8 cellular contexts compared by ENCODE assay signal in genomic region chr9:137086531-137087408, GRCh38. TPM values are rescaled to one million over a fixed set of nuclear protein-coding genes. Genes with fewer than 3 reads are reported as not detected.
A peak's percentile ranks its signal among the peaks of the same experiment; 100 is the strongest.
DNase-seq lines count a peak whose midpoint lies in the region; ATAC-seq and TF ChIP-seq lines count a peak whose summit lies in the region.

Gene MAN1B1 (plus strand): TSS chr9:137086985. CDS start chr9:137087000, 15 bp downstream.

- no peaks in the 10 kb centered on the region for H3K36me3 ChIP-seq in PC-3 (ENCODE audit: low read depth, low read length)
- peaks cover 5% of the 10 kb centered on the region for H3K36me3 ChIP-seq in mucosa of descending colon (ENCODE audit: low read depth)

- no peaks in the 10 kb centered on the region for H4K20me1 ChIP-seq in PC-3 (ENCODE audit: low read length)

- TF ChIP-seq CTCF in PC-3 (conservative IDR thresholded peaks at IDR 0.05; ENCODE audit: low read depth, low read length) (no peak), mucosa of descending colon (IDR thresholded peaks at IDR 0.05) (peak; percentile 18)

- H3K4me2 ChIP-seq in PC-3 (ENCODE audit: low read length): peak within 1 kb of the TSS; percentile 93

- BruUV-seq in PC-3 (replicated peaks; lab: Mats Ljungman, UMichigan): no TSS peak

- no peaks in the 10 kb centered on the region for H3K9me2 ChIP-seq in PC-3 (replicated peaks; ENCODE audit: low read length)

- H3F3A ChIP-seq in PC-3 (ENCODE audit: low read length, unreplicated experiment): no peaks in the 10 kb centered on the region

- H2AFZ ChIP-seq in PC-3 (ENCODE audit: low read length): peak within 1 kb of the TSS; percentile 70

- H3K4me1 ChIP-seq in PC-3 (ENCODE audit: insufficient read depth, low read length): peaks cover 37% of the 10 kb centered on the region
- peaks cover 21% of the 10 kb centered on the region for H3K4me1 ChIP-seq in mucosa of descending colon (ENCODE audit: low read depth)

- no peak for TF ChIP-seq RAD21 in Ishikawa (IDR thresholded peaks at IDR 0.05; ENCODE audit: low read depth)

- H3K9ac ChIP-seq in PC-3 (ENCODE audit: low read length): peak within 1 kb of the TSS; percentile 99

- H3K9me3 ChIP-seq in PC-3 (ENCODE audit: low read length) (no peaks in the 10 kb centered on the region), mucosa of descending colon (no peaks in the 10 kb centered on the region)

- H3K27ac ChIP-seq in PC-3 (ENCODE audit: low read length): peak within 1 kb of the TSS; percentile 94
- H3K27ac ChIP-seq in epithelial cell of prostate: peak within 1 kb of the TSS; percentile 87

- H3K27me3 ChIP-seq in PC-3 (ENCODE audit: low read length): no peaks in the 10 kb centered on the region

- no peak for TF ChIP-seq EP300 in Ishikawa (IDR thresholded peaks at IDR 0.05; ENCODE audit: borderline replicate concordance)

- peaks cover 32% of the 10 kb centered on the region for H3K79me2 ChIP-seq in PC-3 (ENCODE audit: low read length)

- CTCF ChIA-PET in PC-3 (lab: Charles Lee): interaction anchor here (0.5 to 1.3 kb wide), 3 partner anchors 19 to 64 kb away, joined by 4 to 6 read pairs (median 4); no protein-coding TSS in a partner anchor

- POLR2A ChIA-PET in PC-3 (lab: Charles Lee; ENCODE audit: unreplicated experiment): interaction anchor here (0.6 kb wide), 2 partner anchors 131 to 133 kb away, joined by 4 to 7 read pairs; no protein-coding TSS in a partner anchor

- peak; percentile 93 for DNase-seq in DMS114 treated with DMSO at 0.1 percent for 48 hours (lab: John Stamatoyannopoulos, UW; ENCODE audit: unreplicated experiment)
- DNase-seq in PC-3: peak; percentile 98
- peak; percentile 100 for DNase-seq in activated T-cell treated with anti-CD3 and anti-CD28 coated beads for 48 hours (ENCODE audit: low read depth)
- DNase-seq in epithelial cell of prostate (ENCODE audit: low read depth, low spot score): peak; percentile 96
- DNase-seq in mucosa of descending colon: peak; percentile 100
- DNase-seq in stimulated activated CD8-positive, alpha-beta memory T cell treated with anti-CD3 and anti-CD28 coated beads, Interleukin-4, amount 100 ng/mL, for 24 hours (ENCODE audit: low read depth): peak; percentile 100

- H3K4me3 ChIP-seq in PC-3 (ENCODE audit: low read length) (peak within 1 kb of the TSS; percentile 79), mucosa of descending colon (peak within 1 kb of the TSS; percentile 56)

- intact Hi-C loops in PC-3 (cut with micrococcal nuclease): loop anchor here (1.0 kb wide), 1 partner anchor 16 kb away; the partner anchor contains the start of gene SAPCD2
- intact Hi-C loops in mucosa of descending colon (cut with DNase I, micrococcal nuclease): no loop called here

- ATAC-seq in GM21576 (IDR thresholded peaks at IDR 0.05; ENCODE audit: unreplicated experiment): peak; percentile 67
- peak; percentile 82 for ATAC-seq in PC-3
- peak; percentile 92 for ATAC-seq in mucosa of descending colon

TF ChIP-seq in Ishikawa, 13 proteins besides CTCF, POLR2A, EP300 and RAD21:
- TF ChIP-seq CEBPB (IDR thresholded peaks at IDR 0.05) (no peak), EGR1 (IDR thresholded peaks at IDR 0.05) (0 out of 2 replicates have a peak, but pooled peaks have one; percentile 5), MAX (IDR thresholded peaks at IDR 0.05) (peak; percentile 92), TCF12 (IDR thresholded peaks at IDR 0.05; ENCODE audit: low read depth) (0 out of 2 replicates have a peak, but pooled peaks have one; percentile 29), USF1 (IDR thresholded peaks at IDR 0.05) (peak; percentile 89), YY1 (IDR thresholded peaks at IDR 0.05; ENCODE audit: low read depth) (peak; percentile 89), FOXM1 (IDR thresholded peaks at IDR 0.05; ENCODE audit: borderline replicate concordance, low read depth) (no peak), TAF1 (IDR thresholded peaks at IDR 0.05; ENCODE audit: low read depth) (peak; percentile 95)

RNA-seq across cellular contexts. Expression of gene MAN1B1, which starts in this region (rescaled TPM):
- total RNA-seq in PC-3 (2014; rRNA removed): 65.5 and 71.6 TPM in 2 replicates
- 10 to 100 TPM; 36.1 to 55.4 (median 52.7) TPM for total RNA-seq in mucosa of descending colon

Comparison
In these comparisons a context has a peak if more than half of its experiments do, and no peak if none do; other contexts are left out.
1. Peak in every context shown above with its lines: DNase-seq, ATAC-seq, H3K4me3 ChIP-seq and H3K27ac ChIP-seq.